1 cellular context compared by ENCODE assay signal in genomic region chr7:17406756-17407155, GRCh38.
TF ChIP-seq lines count a peak whose summit lies in the region.

No MANE protein-coding gene starts in this region.

TF ChIP-seq in IMR-90, 13 proteins besides CTCF, POLR2A, EP300 and RAD21:
- TF ChIP-seq ELK1 (IDR thresholded peaks at IDR 0.05; ENCODE audit: borderline replicate concordance, low read depth, low read length) (no peak), RCOR1 (IDR thresholded peaks at IDR 0.05; ENCODE audit: insufficient replicate concordance, low read length) (no peak), MAZ (IDR thresholded peaks at IDR 0.05; ENCODE audit: borderline replicate concordance, low read depth, low read length) (no peak), FOS (IDR thresholded peaks at IDR 0.05; ENCODE audit: low read depth, low read length) (no peak), MXI1 (IDR thresholded peaks at IDR 0.05; ENCODE audit: borderline replicate concordance, low read depth, low read length) (no peak), NFE2L2 (IDR thresholded peaks at IDR 0.05; ENCODE audit: low read depth, low read length) (no peak), CEBPB (IDR thresholded peaks at IDR 0.05; ENCODE audit: low read depth, low read length) (no peak), CHD1 (IDR thresholded peaks at IDR 0.05; ENCODE audit: low read depth, low read length) (no peak), BHLHE40 (IDR thresholded peaks at IDR 0.05; ENCODE audit: low read depth, low read length) (no peak), RFX5 (IDR thresholded peaks at IDR 0.05; ENCODE audit: low read depth, low read length) (no peak)
- TF ChIP-seq, protein P1, sequence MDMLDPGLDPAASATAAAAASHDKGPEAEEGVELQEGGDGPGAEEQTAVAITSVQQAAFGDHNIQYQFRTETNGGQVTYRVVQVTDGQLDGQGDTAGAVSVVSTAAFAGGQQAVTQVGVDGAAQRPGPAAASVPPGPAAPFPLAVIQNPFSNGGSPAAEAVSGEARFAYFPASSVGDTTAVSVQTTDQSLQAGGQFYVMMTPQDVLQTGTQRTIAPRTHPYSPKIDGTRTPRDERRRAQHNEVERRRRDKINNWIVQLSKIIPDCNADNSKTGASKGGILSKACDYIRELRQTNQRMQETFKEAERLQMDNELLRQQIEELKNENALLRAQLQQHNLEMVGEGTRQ (IDR thresholded peaks at IDR 0.05; ENCODE audit: low read depth, low read length): no peak
